In genomic region chr6:136031982-136032381, GRCh38 we compare ENCODE assay signal across 11 cellular contexts.
DNase-seq lines count a peak whose midpoint lies in the region; ATAC-seq and TF ChIP-seq lines count a peak whose summit lies in the region.
"Had no signal": no experiment of that assay in that cellular context is flagged by ENCODE, and none has a peak within 500 bp of the region (broad histone marks: within the 10 kb centered on the region; RNA-seq: fewer than 3 reads in every experiment).

No MANE protein-coding gene starts in this region.

- H3K9ac ChIP-seq in OCI-LY3 (ENCODE audit: low read length), result no peak overlapping the region

- DNase-seq in activated CD8-positive, alpha-beta T cell treated with anti-CD3 and anti-CD28 coated beads for 36 hours, result peak; percentile 38
- no peak for DNase-seq in activated CD8-positive, alpha-beta T cell treated with anti-CD3 and anti-CD28 coated beads, Interleukin-2, amount 10 ng/mL, durations not matched to agents 7 days and 5 days
- DNase-seq in fibroblast of the aortic adventitia (ENCODE audit: low read depth) (peak; percentile 82), type B pancreatic cell (ENCODE audit: extremely low spot score, unreplicated experiment) (no peak), NCI-H146 (lab: John Stamatoyannopoulos, UW) (no peak)
- DNase-seq: aorta, NCI-H524 treated with DMSO at 0.1 percent for 48 hours, right cardiac atrium had no signal

- CTCF ChIA-PET in activated CD8-positive, alpha-beta T cell treated with anti-CD3 and anti-CD28 coated beads for 36 hours (lab: Charles Lee), result interaction anchor here (1.3 to 2.1 kb wide), 2 partner anchors 10 to 194 kb away, joined by 3 to 9 read pairs; no protein-coding TSS in a partner anchor
- CTCF ChIA-PET in activated CD8-positive, alpha-beta T cell treated with anti-CD3 and anti-CD28 coated beads, Interleukin-2, amount 10 ng/mL, durations not matched to agents 7 days and 5 days (lab: Charles Lee), result interaction anchor here (0.9 to 2.7 kb wide), 5 partner anchors 10 to 496 kb away, joined by 3 to 15 read pairs (median 3); no protein-coding TSS in a partner anchor

- no peak overlapping the region for H3K4me2 ChIP-seq in OCI-LY3 (ENCODE audit: low read length)

- H3K4me3 ChIP-seq in OCI-LY3 (ENCODE audit: low read length), result no peak overlapping the region
- no peak overlapping the region for H3K4me3 ChIP-seq in fibroblast of the aortic adventitia (ENCODE audit: low read depth, low read length)

- no peaks in the 10 kb centered on the region for H3K36me3 Mint-ChIP-seq in activated CD8-positive, alpha-beta T cell treated with anti-CD3 and anti-CD28 coated beads for 36 hours (ENCODE audit: low read depth)
- no peaks in the 10 kb centered on the region for H3K36me3 Mint-ChIP-seq in activated CD8-positive, alpha-beta T cell treated with anti-CD3 and anti-CD28 coated beads, Interleukin-2, amount 10 ng/mL, durations not matched to agents 7 days and 5 days (ENCODE audit: low read depth)
- peaks cover 3% of the 10 kb centered on the region for H3K36me3 Mint-ChIP-seq in type B pancreatic cell

- H3K4me1 ChIP-seq in OCI-LY3 (ENCODE audit: low read length), result peaks cover 5% of the 10 kb centered on the region; the same call in 1 of the 2 replicates

- H3K27ac ChIP-seq in OCI-LY3 (ENCODE audit: low read length), result no peak overlapping the region

- POLR2A ChIA-PET in activated CD8-positive, alpha-beta T cell treated with anti-CD3 and anti-CD28 coated beads for 36 hours (lab: Charles Lee), result interaction anchor here (0.6 kb wide), 1 partner anchor 11 kb away, joined by 3 read pairs; no protein-coding TSS in a partner anchor
- POLR2A ChIA-PET in activated CD8-positive, alpha-beta T cell treated with anti-CD3 and anti-CD28 coated beads, Interleukin-2, amount 10 ng/mL, durations not matched to agents 7 days and 5 days (lab: Charles Lee), result no interaction called here

- peak; percentile 53 for TF ChIP-seq CTCF in activated CD8-positive, alpha-beta T cell treated with anti-CD3 and anti-CD28 coated beads for 36 hours (IDR thresholded peaks at IDR 0.05)
- peak; percentile 36; the same call in 1 of the 2 replicates for TF ChIP-seq CTCF in OCI-LY3 (IDR thresholded peaks at IDR 0.05; ENCODE audit: low read depth, low read length)
- peak; percentile 76 for TF ChIP-seq CTCF in fibroblast of the aortic adventitia (IDR thresholded peaks at IDR 0.05; ENCODE audit: insufficient read depth, low read length)
- TF ChIP-seq CTCF in type B pancreatic cell (conservative IDR thresholded peaks at IDR 0.05), result peak; percentile 67

- no peak overlapping the region for H2AFZ ChIP-seq in OCI-LY3 (ENCODE audit: low read depth, low read length)

- intact Hi-C loops in activated CD8-positive, alpha-beta T cell treated with anti-CD3 and anti-CD28 coated beads for 36 hours (cut with micrococcal nuclease), result loop anchor here (10.0 kb wide), 1 partner anchor 193 kb away; no protein-coding TSS in a partner anchor

- H4K20me1 ChIP-seq in OCI-LY3 (ENCODE audit: insufficient read depth, low read length), result no peaks in the 10 kb centered on the region

- no peaks in the 10 kb centered on the region for H3K36me3 ChIP-seq in OCI-LY3 (replicated peaks; ENCODE audit: low read depth, low read length)

- no peak overlapping the region for H3K4me3 Mint-ChIP-seq in activated CD8-positive, alpha-beta T cell treated with anti-CD3 and anti-CD28 coated beads for 36 hours
- H3K4me3 Mint-ChIP-seq in activated CD8-positive, alpha-beta T cell treated with anti-CD3 and anti-CD28 coated beads, Interleukin-2, amount 10 ng/mL, durations not matched to agents 7 days and 5 days, result no peak overlapping the region
- H3K4me3 Mint-ChIP-seq in type B pancreatic cell, result no peak overlapping the region

- H3K9me3 Mint-ChIP-seq in activated CD8-positive, alpha-beta T cell treated with anti-CD3 and anti-CD28 coated beads for 36 hours, result no peaks in the 10 kb centered on the region
- no peaks in the 10 kb centered on the region for H3K9me3 Mint-ChIP-seq in activated CD8-positive, alpha-beta T cell treated with anti-CD3 and anti-CD28 coated beads, Interleukin-2, amount 10 ng/mL, durations not matched to agents 7 days and 5 days (ENCODE audit: insufficient read depth)
- H3K9me3 Mint-ChIP-seq in type B pancreatic cell, result no peaks in the 10 kb centered on the region

- no peak overlapping the region for H3K27ac Mint-ChIP-seq in activated CD8-positive, alpha-beta T cell treated with anti-CD3 and anti-CD28 coated beads for 36 hours
- H3K27ac Mint-ChIP-seq in activated CD8-positive, alpha-beta T cell treated with anti-CD3 and anti-CD28 coated beads, Interleukin-2, amount 10 ng/mL, durations not matched to agents 7 days and 5 days, result no peak overlapping the region
- H3K27ac Mint-ChIP-seq in type B pancreatic cell, result no peak overlapping the region

- peak; percentile 39 for ATAC-seq in activated CD8-positive, alpha-beta T cell treated with anti-CD3 and anti-CD28 coated beads for 36 hours
- ATAC-seq in activated CD8-positive, alpha-beta T cell treated with anti-CD3 and anti-CD28 coated beads, Interleukin-2, amount 10 ng/mL, durations not matched to agents 7 days and 5 days, result no peak
- ATAC-seq in GM18511 (IDR thresholded peaks at IDR 0.05; ENCODE audit: unreplicated experiment), result no peak
- no peak for ATAC-seq in GM21526 (IDR thresholded peaks at IDR 0.05; ENCODE audit: low FRiP score, unreplicated experiment)

- no peaks in the 10 kb centered on the region for H3K27me3 Mint-ChIP-seq in activated CD8-positive, alpha-beta T cell treated with anti-CD3 and anti-CD28 coated beads for 36 hours
- no peaks in the 10 kb centered on the region for H3K27me3 Mint-ChIP-seq in activated CD8-positive, alpha-beta T cell treated with anti-CD3 and anti-CD28 coated beads, Interleukin-2, amount 10 ng/mL, durations not matched to agents 7 days and 5 days (ENCODE audit: low read depth)
- H3K27me3 Mint-ChIP-seq in type B pancreatic cell, result no peaks in the 10 kb centered on the region

- peaks cover 5% of the 10 kb centered on the region for H3K4me1 Mint-ChIP-seq in activated CD8-positive, alpha-beta T cell treated with anti-CD3 and anti-CD28 coated beads for 36 hours (ENCODE audit: low read depth)
- H3K4me1 Mint-ChIP-seq in activated CD8-positive, alpha-beta T cell treated with anti-CD3 and anti-CD28 coated beads, Interleukin-2, amount 10 ng/mL, durations not matched to agents 7 days and 5 days (ENCODE audit: low read depth), result peaks cover under 1% of the 10 kb centered on the region
- H3K4me1 Mint-ChIP-seq in type B pancreatic cell (ENCODE audit: unreplicated experiment), result peaks cover 28% of the 10 kb centered on the region

- H3K27me3 ChIP-seq in OCI-LY3 (ENCODE audit: low read depth, low read length), result no peaks in the 10 kb centered on the region

- no peaks in the 10 kb centered on the region for H3K79me2 ChIP-seq in OCI-LY3 (ENCODE audit: low read length)

- no peaks in the 10 kb centered on the region for H3K9me3 ChIP-seq in OCI-LY3 (ENCODE audit: insufficient read depth, low read length)

Comparison
In these comparisons a context has a peak if more than half of its experiments do, and no peak if none do; other contexts are left out.
1. DNase-seq: peak in activated CD8-positive, alpha-beta T cell treated with anti-CD3 and anti-CD28 coated beads for 36 hours (single experiment) and fibroblast of the aortic adventitia (single experiment); none in activated CD8-positive, alpha-beta T cell treated with anti-CD3 and anti-CD28 coated beads, Interleukin-2, amount 10 ng/mL, durations not matched to agents 7 days and 5 days (single experiment), type B pancreatic cell (single experiment) and NCI-H146 (single experiment).
2. Peak in every context shown above with its lines, with median percentiles within 50 percentile points of each other: CTCF ChIP-seq.